Comparison of ENCODE assay signal across 13 cellular contexts in genomic region chr11:63535734-63536133, GRCh38. TPM values are rescaled to one million over a fixed set of nuclear protein-coding genes. Genes with fewer than 3 reads are reported as not detected.
DNase-seq lines count a peak whose midpoint lies in the region; ATAC-seq, FAIRE-seq and TF ChIP-seq lines count a peak whose summit lies in the region.
"Had no signal": no experiment of that assay in that cellular context is flagged by ENCODE, and none has a peak within 500 bp of the region (broad histone marks: within the 10 kb centered on the region; RNA-seq: fewer than 3 reads in every experiment).

No MANE protein-coding gene starts in this region.

- H3K27ac Mint-ChIP-seq in activated naive CD4-positive, alpha-beta T cell treated with anti-CD3 and anti-CD28 coated beads for 36 hours: peak overlapping the region; percentile 57
- peak overlapping the region; percentile 77 for H3K27ac Mint-ChIP-seq in activated CD4-positive, alpha-beta memory T cell treated with anti-CD3 and anti-CD28 coated beads, Interleukin-2, amount 10 ng/mL, durations not matched to agents 7 days and 5 days

- DNase-seq in activated naive CD4-positive, alpha-beta T cell treated with anti-CD3 and anti-CD28 coated beads for 36 hours: peak; percentile 57
- DNase-seq in activated naive CD4-positive, alpha-beta T cell (lab: John Stamatoyannopoulos, UW): no peak
- DNase-seq in activated CD4-positive, alpha-beta memory T cell treated with anti-CD3 and anti-CD28 coated beads, Interleukin-2, amount 10 ng/mL, durations not matched to agents 7 days and 5 days: peak; percentile 73
- DNase-seq in kidney: no peak
- DNase-seq in upper lobe of left lung: no peak
- DNase-seq in GM12891 (ENCODE audit: insufficient read length, low spot score): no peak
- DNase-seq in MG63: no peak
- DNase-seq: NCI-H226; SJCRH30; stimulated activated CD4-positive, alpha-beta T cell treated with anti-CD3 and anti-CD28 coated beads, Interleukin-4, amount 100 ng/mL, for 4 hours; uterus had no signal

- no peak for TF ChIP-seq POLR2A in upper lobe of left lung (IDR thresholded peaks at IDR 0.05)
- TF ChIP-seq POLR2A in GM12891 (IDR thresholded peaks at IDR 0.05; ENCODE audit: low read depth, low read length): no peak

- TF ChIP-seq EP300 in upper lobe of left lung (IDR thresholded peaks at IDR 0.05): no peak

- H3K4me1 ChIP-seq in kidney (ENCODE audit: control insufficient read depth in 1 of 2, insufficient read depth in 1 of 2, low read depth in 1 of 2, low read length in 2 of 2) (peaks cover 43 to 44% of the 10 kb centered on the region in 2 donors), upper lobe of left lung (peaks cover 36 to 61% (median 44%) of the 10 kb centered on the region in 4 donors)

- POLR2A ChIA-PET in activated CD4-positive, alpha-beta memory T cell treated with anti-CD3 and anti-CD28 coated beads, Interleukin-2, amount 10 ng/mL, durations not matched to agents 7 days and 5 days (lab: Charles Lee): interaction anchor here (0.9 to 4.1 kb wide), 9 partner anchors 11 to 695 kb away, joined by 3 to 53 read pairs (median 6); partner anchors contain the start of gene RTN3

- no peaks in the 10 kb centered on the region for H3K9me3 Mint-ChIP-seq in activated naive CD4-positive, alpha-beta T cell treated with anti-CD3 and anti-CD28 coated beads for 36 hours
- H3K9me3 Mint-ChIP-seq in activated CD4-positive, alpha-beta memory T cell treated with anti-CD3 and anti-CD28 coated beads, Interleukin-2, amount 10 ng/mL, durations not matched to agents 7 days and 5 days: no peaks in the 10 kb centered on the region
- H3K9me3 Mint-ChIP-seq: neural crest cell had no signal

- H3K36me3 Mint-ChIP-seq in activated naive CD4-positive, alpha-beta T cell treated with anti-CD3 and anti-CD28 coated beads for 36 hours (ENCODE audit: low read depth): no peaks in the 10 kb centered on the region
- H3K36me3 Mint-ChIP-seq in activated CD4-positive, alpha-beta memory T cell treated with anti-CD3 and anti-CD28 coated beads, Interleukin-2, amount 10 ng/mL, durations not matched to agents 7 days and 5 days (ENCODE audit: low read depth): peaks cover 8% of the 10 kb centered on the region

- TF ChIP-seq CTCF in kidney (IDR thresholded peaks at IDR 0.05; ENCODE audit: borderline replicate concordance, extremely low read depth, insufficient read depth) (no peak), upper lobe of left lung (IDR thresholded peaks at IDR 0.05) (no peak)

- H3K4me1 Mint-ChIP-seq in activated naive CD4-positive, alpha-beta T cell treated with anti-CD3 and anti-CD28 coated beads for 36 hours (ENCODE audit: low read depth): peaks cover 79% of the 10 kb centered on the region
- peaks cover 74% of the 10 kb centered on the region for H3K4me1 Mint-ChIP-seq in activated CD4-positive, alpha-beta memory T cell treated with anti-CD3 and anti-CD28 coated beads, Interleukin-2, amount 10 ng/mL, durations not matched to agents 7 days and 5 days
- H3K4me1 Mint-ChIP-seq: neural crest cell had no signal

- intact Hi-C loops in activated naive CD4-positive, alpha-beta T cell treated with anti-CD3 and anti-CD28 coated beads for 36 hours (cut with micrococcal nuclease): loop anchor here (1.0 kb wide), 2 partner anchors 18 to 32 kb away; no protein-coding TSS in a partner anchor
- intact Hi-C loops in kidney (cut with DNase I): no loop called here

- CTCF ChIA-PET in activated naive CD4-positive, alpha-beta T cell treated with anti-CD3 and anti-CD28 coated beads for 36 hours (lab: Charles Lee): interaction anchor here (1.2 kb wide), 1 partner anchor 13 kb away, joined by 4 read pairs; no protein-coding TSS in a partner anchor
- CTCF ChIA-PET in activated CD4-positive, alpha-beta memory T cell treated with anti-CD3 and anti-CD28 coated beads, Interleukin-2, amount 10 ng/mL, durations not matched to agents 7 days and 5 days (lab: Charles Lee): interaction anchor here (0.8 kb wide), 2 partner anchors 10 to 135 kb away, joined by 3 read pairs; partner anchors contain the start of gene ATL3

- peak overlapping the region; percentile 81 to 96 for H3K27ac ChIP-seq in kidney (ENCODE audit: low read depth in 2 of 2, low read length in 2 of 2)
- peak overlapping the region; percentile 84 to 96 (median 92) for H3K27ac ChIP-seq in upper lobe of left lung
- H3K27ac ChIP-seq: SJCRH30 had no signal

- no peaks in the 10 kb centered on the region for H3K27me3 ChIP-seq in upper lobe of left lung
- no peaks in the 10 kb centered on the region for H3K27me3 ChIP-seq in MG63
- H3K27me3 ChIP-seq: SJCRH30, uterus had no signal

- ATAC-seq in upper lobe of left lung (ENCODE audit: low FRiP score in 2 of 2): no peak
- ATAC-seq in GM18519 (IDR thresholded peaks at IDR 0.05; ENCODE audit: low FRiP score, unreplicated experiment): no peak

- H3K9me3 ChIP-seq in kidney (ENCODE audit: control insufficient read depth in 1 of 2, low read length in 2 of 2): no peaks in the 10 kb centered on the region
- H3K9me3 ChIP-seq in upper lobe of left lung: no peaks in the 10 kb centered on the region
- no peaks in the 10 kb centered on the region for H3K9me3 ChIP-seq in MG63
- H3K9me3 ChIP-seq: SJCRH30, uterus had no signal

- H3K4me3 Mint-ChIP-seq in activated naive CD4-positive, alpha-beta T cell treated with anti-CD3 and anti-CD28 coated beads for 36 hours: peak overlapping the region; percentile 72
- H3K4me3 Mint-ChIP-seq in activated CD4-positive, alpha-beta memory T cell treated with anti-CD3 and anti-CD28 coated beads, Interleukin-2, amount 10 ng/mL, durations not matched to agents 7 days and 5 days: peak overlapping the region; percentile 80
- H3K4me3 Mint-ChIP-seq: neural crest cell had no signal

- H3K4me3 ChIP-seq in kidney (ENCODE audit: low read length in 2 of 2): no peak overlapping the region
- H3K4me3 ChIP-seq in upper lobe of left lung: peak overlapping the region in 1 of 4 donors; percentile 50
- no peak overlapping the region for H3K4me3 ChIP-seq in MG63
- H3K4me3 ChIP-seq: SJCRH30 had no signal

- 58 to 100% methylated on average over 1 of the region's 1 CpG for WGBS in upper lobe of left lung, 2 donors

- H3K27me3 Mint-ChIP-seq in activated naive CD4-positive, alpha-beta T cell treated with anti-CD3 and anti-CD28 coated beads for 36 hours (ENCODE audit: low read depth): no peaks in the 10 kb centered on the region
- H3K27me3 Mint-ChIP-seq in activated CD4-positive, alpha-beta memory T cell treated with anti-CD3 and anti-CD28 coated beads, Interleukin-2, amount 10 ng/mL, durations not matched to agents 7 days and 5 days: no peaks in the 10 kb centered on the region

- H3K9ac ChIP-seq in kidney (ENCODE audit: low read length in 2 of 2): no peak overlapping the region

- no peak for FAIRE-seq in kidney (lab: Jason Lieb, UNC)
- FAIRE-seq in GM12891 (lab: Jason Lieb, UNC): no peak

- peaks cover 0 to 1% of the 10 kb centered on the region in 2 donors for H3K36me3 ChIP-seq in kidney (ENCODE audit: control insufficient read depth in 1 of 2, insufficient read depth in 2 of 2, low read length in 2 of 2)
- H3K36me3 ChIP-seq in upper lobe of left lung: no peaks in the 10 kb centered on the region
- H3K36me3 ChIP-seq in MG63: no peaks in the 10 kb centered on the region
- H3K36me3 ChIP-seq: SJCRH30, uterus had no signal

TF ChIP-seq in GM12891, 5 proteins besides CTCF, POLR2A, EP300 and RAD21:
- TF ChIP-seq TAF1 (IDR thresholded peaks at IDR 0.05; ENCODE audit: low read depth, low read length) (no peak), SPI1 (IDR thresholded peaks at IDR 0.05; ENCODE audit: low read depth, low read length) (no peak), POLR2AphosphoS5 (IDR thresholded peaks at IDR 0.05; ENCODE audit: low read depth, low read length) (no peak), POU2F2 (IDR thresholded peaks at IDR 0.05; ENCODE audit: low read depth, low read length) (no peak), PAX5 (IDR thresholded peaks at IDR 0.05; ENCODE audit: insufficient read depth, low read length, severe bottlenecking) (no peak)

RNA-seq across cellular contexts. Expression of gene PLAAT4, which starts 0.9 kb away (rescaled TPM):
- 10 to 100 TPM; 16.1 to 16.6 TPM for total RNA-seq in activated naive CD4-positive, alpha-beta T cell treated with anti-CD3 and anti-CD28 coated beads for 36 hours
- total RNA-seq in activated CD4-positive, alpha-beta memory T cell treated with anti-CD3 and anti-CD28 coated beads, Interleukin-2, amount 10 ng/mL, durations not matched to agents 7 days and 5 days: 100 to 1,000 TPM; 104 to 106 TPM
- total RNA-seq in kidney (111 TPM), upper lobe of left lung (100 to 1,000 TPM in 5 of 6 donors, 10 to 100 TPM in 1; 91.1 to 272 (median 192) TPM)
- polyA plus RNA-seq in kidney (ENCODE audit: insufficient read depth, low read depth, low replicate concordance): 579 TPM
- 16.0 TPM for polyA plus RNA-seq in GM12891 (2012; ENCODE audit: low read depth, missing spikeins)
- 33.9 and 56.1 TPM in 2 replicates for total RNA-seq in MG63 (2014; rRNA removed; shearing (Covaris generic); ENCODE audit: low replicate concordance)
- total RNA-seq: neural crest cell had no signal

RNA-seq across cellular contexts. Expression of gene PLAAT2, which starts 27.4 kb away (rescaled TPM):
- not detected for total RNA-seq in activated naive CD4-positive, alpha-beta T cell treated with anti-CD3 and anti-CD28 coated beads for 36 hours
- not detected for total RNA-seq in activated CD4-positive, alpha-beta memory T cell treated with anti-CD3 and anti-CD28 coated beads, Interleukin-2, amount 10 ng/mL, durations not matched to agents 7 days and 5 days
- 1.3 TPM for total RNA-seq in kidney
- 49.5 TPM for polyA plus RNA-seq in kidney (ENCODE audit: insufficient read depth, low read depth, low replicate concordance)
- 10 to 100 TPM in 1 of 6 donors, 1 to 10 TPM in 5; 1.9 to 10.5 (median 5.5) TPM for total RNA-seq in upper lobe of left lung
- 9.7 TPM for polyA plus RNA-seq in GM12891 (2012; ENCODE audit: low read depth, missing spikeins)
- not detected in 2 replicates for total RNA-seq in MG63 (2014; rRNA removed; shearing (Covaris generic); ENCODE audit: low replicate concordance)
- total RNA-seq: neural crest cell, SJCRH30, uterus had no signal

RNA-seq across cellular contexts. Expression of gene LGALS12, which starts 29.9 kb away (rescaled TPM):
- not detected for total RNA-seq in activated naive CD4-positive, alpha-beta T cell treated with anti-CD3 and anti-CD28 coated beads for 36 hours
- total RNA-seq in activated CD4-positive, alpha-beta memory T cell treated with anti-CD3 and anti-CD28 coated beads, Interleukin-2, amount 10 ng/mL, durations not matched to agents 7 days and 5 days: not detected
- 0.44 TPM for total RNA-seq in kidney
- polyA plus RNA-seq in kidney (ENCODE audit: insufficient read depth, low read depth, low replicate concordance): 0.32 TPM
- total RNA-seq in upper lobe of left lung: 1 to 10 TPM in 1 of 6 donors, under 1 TPM in 3, not detected in 2; 0.61 to 1.8 (median 0.76) TPM
- 0.10 TPM for polyA plus RNA-seq in GM12891 (2012; ENCODE audit: low read depth, missing spikeins)
- 1.5 and 2.0 TPM in 2 replicates for total RNA-seq in MG63 (2014; rRNA removed; shearing (Covaris generic); ENCODE audit: low replicate concordance)
- total RNA-seq: neural crest cell, uterus had no signal

RNA-seq across cellular contexts. Expression of gene PLAAT5, which starts 44.8 kb away (rescaled TPM):
- not detected for total RNA-seq in activated naive CD4-positive, alpha-beta T cell treated with anti-CD3 and anti-CD28 coated beads for 36 hours
- total RNA-seq in activated CD4-positive, alpha-beta memory T cell treated with anti-CD3 and anti-CD28 coated beads, Interleukin-2, amount 10 ng/mL, durations not matched to agents 7 days and 5 days: not detected
- 0.72 TPM for total RNA-seq in kidney
- polyA plus RNA-seq in kidney (ENCODE audit: insufficient read depth, low read depth, low replicate concordance): 7.6 TPM
- total RNA-seq in upper lobe of left lung: 1 to 10 TPM; 1.0 to 7.2 (median 3.1) TPM
- not detected for polyA plus RNA-seq in GM12891 (2012; ENCODE audit: low read depth, missing spikeins)
- total RNA-seq in MG63 (2014; rRNA removed; shearing (Covaris generic); ENCODE audit: low replicate concordance): not detected in 2 replicates

Comparison
In these comparisons a context has a peak if more than half of its experiments do, and no peak if none do; other contexts are left out.
1. DNase-seq: peak in activated naive CD4-positive, alpha-beta T cell treated with anti-CD3 and anti-CD28 coated beads for 36 hours (single experiment) and activated CD4-positive, alpha-beta memory T cell treated with anti-CD3 and anti-CD28 coated beads, Interleukin-2, amount 10 ng/mL, durations not matched to agents 7 days and 5 days (single experiment); none in activated naive CD4-positive, alpha-beta T cell (0 of 4), kidney (single experiment), upper lobe of left lung (0 of 2), GM12891 (single experiment) and MG63 (single experiment).